In genomic region chr1:159941867-159942560, GRCh38 we compare ENCODE assay signal across 25 cellular contexts. TPM values are rescaled to one million over a fixed set of nuclear protein-coding genes. Genes with fewer than 3 reads are reported as not detected.
DNase-seq lines count a peak whose midpoint lies in the region; ATAC-seq and TF ChIP-seq lines count a peak whose summit lies in the region.
"Had no signal": no experiment of that assay in that cellular context is flagged by ENCODE, and none has a peak within 500 bp of the region (broad histone marks: within the 10 kb centered on the region; RNA-seq: fewer than 3 reads in every experiment).

No MANE protein-coding gene starts in this region.

- 75% methylated on average over 10 of the region's 10 CpGs for WGBS in hepatocyte (ENCODE audit: low lambda C conversion rate, missing lambda C conversion rate)
- WGBS in suprapubic skin: 68% methylated on average over 9 of the region's 10 CpGs

- no peaks in the 10 kb centered on the region for H3K9me2 ChIP-seq in hepatocyte (replicated peaks; ENCODE audit: insufficient read depth)

- H3K36me3 ChIP-seq in hepatocyte (replicated peaks; ENCODE audit: insufficient read depth, low read depth): no peaks in the 10 kb centered on the region
- H3K36me3 ChIP-seq in suprapubic skin: no peaks in the 10 kb centered on the region
- H3K36me3 ChIP-seq: HAP-1, tibial nerve had no signal

- H3K4me1 ChIP-seq in hepatocyte (ENCODE audit: insufficient read depth) (peaks cover 58% of the 10 kb centered on the region), suprapubic skin (peaks cover 95% of the 10 kb centered on the region)

- TF ChIP-seq CTCF in hepatocyte (IDR thresholded peaks at IDR 0.05; ENCODE audit: poor library complexity): no peak
- TF ChIP-seq CTCF in type B pancreatic cell (conservative IDR thresholded peaks at IDR 0.05): no peak
- no peak for TF ChIP-seq CTCF in suprapubic skin (IDR thresholded peaks at IDR 0.05)

- no peaks in the 10 kb centered on the region for H3K27me3 ChIP-seq in hepatocyte
- peaks cover 10% of the 10 kb centered on the region for H3K27me3 ChIP-seq in suprapubic skin

- H3K4me1 Mint-ChIP-seq in type B pancreatic cell (ENCODE audit: unreplicated experiment): peaks cover 74% of the 10 kb centered on the region

- TF ChIP-seq POLR2A in suprapubic skin (IDR thresholded peaks at IDR 0.05): no peak

- peaks cover 26% of the 10 kb centered on the region for H3K79me2 ChIP-seq in hepatocyte

- peak; percentile 54 for DNase-seq in activated effector memory CD4-positive, alpha-beta T cell treated with anti-CD3 and anti-CD28 coated beads, Interleukin-2, amount 50 U/mL, for 16 hours
- DNase-seq in activated effector memory CD4-positive, alpha-beta T cell treated with Interleukin-2 at 50 U/mL for 16 hours: no peak
- peak; percentile 92 for DNase-seq in NCI-H748 (lab: John Stamatoyannopoulos, UW; ENCODE audit: unreplicated experiment)
- no peak for DNase-seq in hepatocyte (ENCODE audit: low spot score)
- no peak for DNase-seq in type B pancreatic cell (ENCODE audit: extremely low spot score, unreplicated experiment)
- no peak for DNase-seq in suprapubic skin (ENCODE audit: low spot score in 2 of 2)
- DNase-seq in iPS-NIHi7 (ENCODE audit: extremely low spot score): no peak
- DNase-seq: activated CD4-positive, alpha-beta T cell treated with anti-CD3 and anti-CD28 coated beads, Interleukin-2, amount 10 ng/mL, durations not matched to agents 7 days and 5 days; activated CD8-positive, alpha-beta memory T cell treated with anti-CD3 and anti-CD28 coated beads, Interleukin-2, amount 50 U/mL, for 48 hours; activated naive CD4-positive, alpha-beta T cell treated with anti-CD3 and anti-CD28 coated beads for 36 hours; CD4-positive, alpha-beta T cell; NCI-H2227 treated with DMSO at 0.1 percent for 48 hours; nucleus accumbens; right cardiac atrium; SHP77; stimulated activated naive CD4-positive, alpha-beta T cell treated with Interleukin-2 at 50 U/mL for 16 hours; T-helper 1 cell had no signal

- peaks cover 10% of the 10 kb centered on the region for H3K36me3 Mint-ChIP-seq in type B pancreatic cell

- H3K4me3 ChIP-seq in hepatocyte (no peak overlapping the region), suprapubic skin (no peak overlapping the region)
- H3K4me3 ChIP-seq: HAP-1, K562, tibial nerve had no signal

- no peaks in the 10 kb centered on the region for H3K9me3 Mint-ChIP-seq in type B pancreatic cell
- H3K9me3 Mint-ChIP-seq: activated CD4-positive, alpha-beta T cell treated with anti-CD3 and anti-CD28 coated beads, Interleukin-2, amount 10 ng/mL, durations not matched to agents 7 days and 5 days; activated naive CD4-positive, alpha-beta T cell treated with anti-CD3 and anti-CD28 coated beads for 36 hours; CD4-positive, alpha-beta T cell; memory B cell had no signal

- H3K4me2 ChIP-seq in hepatocyte: peak overlapping the region; percentile 49

- peak overlapping the region; percentile 75 for H3K4me3 Mint-ChIP-seq in type B pancreatic cell
- H3K4me3 Mint-ChIP-seq: activated CD4-positive, alpha-beta T cell treated with anti-CD3 and anti-CD28 coated beads, Interleukin-2, amount 10 ng/mL, durations not matched to agents 7 days and 5 days; activated naive CD4-positive, alpha-beta T cell treated with anti-CD3 and anti-CD28 coated beads for 36 hours; CD4-positive, alpha-beta T cell; memory B cell had no signal

- H3K27me3 Mint-ChIP-seq in type B pancreatic cell: no peaks in the 10 kb centered on the region

- no peak overlapping the region for H3K27ac Mint-ChIP-seq in type B pancreatic cell
- H3K27ac Mint-ChIP-seq: activated CD4-positive, alpha-beta T cell treated with anti-CD3 and anti-CD28 coated beads, Interleukin-2, amount 10 ng/mL, durations not matched to agents 7 days and 5 days; activated naive CD4-positive, alpha-beta T cell treated with anti-CD3 and anti-CD28 coated beads for 36 hours; CD4-positive, alpha-beta T cell; memory B cell had no signal

- no peaks in the 10 kb centered on the region for H4K20me1 ChIP-seq in hepatocyte (ENCODE audit: insufficient read depth, poor library complexity, severe bottlenecking)

- TF ChIP-seq EP300 in suprapubic skin (IDR thresholded peaks at IDR 0.05): no peak

- no peaks in the 10 kb centered on the region for H3K9me3 ChIP-seq in hepatocyte (ENCODE audit: low read depth)
- no peaks in the 10 kb centered on the region for H3K9me3 ChIP-seq in suprapubic skin
- H3K9me3 ChIP-seq: HAP-1, tibial nerve had no signal

- H3K27ac ChIP-seq in hepatocyte: peak overlapping the region; percentile 92
- H3K27ac ChIP-seq in suprapubic skin: no peak overlapping the region
- H3K27ac ChIP-seq: tibial nerve had no signal

- no peak for ATAC-seq in GM21786 (IDR thresholded peaks at IDR 0.05; ENCODE audit: unreplicated experiment)
- ATAC-seq: K562, right cardiac atrium had no signal

- no peak overlapping the region for H2AFZ ChIP-seq in hepatocyte

RNA-seq across cellular contexts. Expression of gene IGSF9, which starts 3.4 kb away (rescaled TPM):
- total RNA-seq in hepatocyte: 5.3 and 8.2 TPM in 2 replicates
- 22.5 and 25.4 TPM in 2 replicates for polyA plus RNA-seq in hepatocyte
- total RNA-seq in type B pancreatic cell (ENCODE audit: low replicate concordance): 36.4 and 44.3 TPM in 2 replicates
- total RNA-seq in suprapubic skin: 10 to 100 TPM; 26.1 to 44.1 (median 28.4) TPM
- total RNA-seq: activated CD4-positive, alpha-beta T cell treated with anti-CD3 and anti-CD28 coated beads, Interleukin-2, amount 10 ng/mL, durations not matched to agents 7 days and 5 days; activated naive CD4-positive, alpha-beta T cell treated with anti-CD3 and anti-CD28 coated beads for 36 hours; CD4-positive, alpha-beta T cell; fibroblast of villous mesenchyme had no signal

RNA-seq across cellular contexts. Expression of gene SLAMF9, which starts 12.0 kb away (rescaled TPM):
- total RNA-seq in hepatocyte (not detected in 2 replicates), type B pancreatic cell (ENCODE audit: low replicate concordance) (not detected in 2 replicates), suprapubic skin (not detected)
- not detected in 2 replicates for polyA plus RNA-seq in hepatocyte
- total RNA-seq: activated CD4-positive, alpha-beta T cell treated with anti-CD3 and anti-CD28 coated beads, Interleukin-2, amount 10 ng/mL, durations not matched to agents 7 days and 5 days; activated naive CD4-positive, alpha-beta T cell treated with anti-CD3 and anti-CD28 coated beads for 36 hours; CD4-positive, alpha-beta T cell; Daoy; fibroblast of villous mesenchyme; K562; kidney epithelial cell; right cardiac atrium; tibial nerve had no signal
- polyA plus RNA-seq: right cardiac atrium had no signal

RNA-seq across cellular contexts. Expression of gene TAGLN2, which starts 16.7 kb away (rescaled TPM):
- total RNA-seq in hepatocyte (122 and 124 TPM in 2 replicates), type B pancreatic cell (ENCODE audit: low replicate concordance) (138 and 208 TPM in 2 replicates), suprapubic skin (100 to 1,000 TPM; 281 to 427 (median 338) TPM)
- polyA plus RNA-seq in hepatocyte: 284 and 292 TPM in 2 replicates

RNA-seq across cellular contexts. Expression of gene CFAP45, which starts 42.0 kb away (rescaled TPM):
- total RNA-seq in hepatocyte (0.43 TPM in 1 of 2 replicates, not detected in the other), type B pancreatic cell (ENCODE audit: low replicate concordance) (1.0 and 2.8 TPM in 2 replicates), suprapubic skin (1 to 10 TPM in 3 of 4 donors, under 1 TPM in 1; 0.78 to 2.1 (median 1.6) TPM)
- polyA plus RNA-seq in hepatocyte: not detected in 2 replicates

Comparison
In these comparisons a context has a peak if more than half of its experiments do, and no peak if none do; other contexts are left out.
1. DNase-seq: peak in activated effector memory CD4-positive, alpha-beta T cell treated with anti-CD3 and anti-CD28 coated beads, Interleukin-2, amount 50 U/mL, for 16 hours (single experiment) and NCI-H748 (single experiment); none in activated effector memory CD4-positive, alpha-beta T cell treated with Interleukin-2 at 50 U/mL for 16 hours (single experiment), hepatocyte (single experiment), type B pancreatic cell (single experiment), suprapubic skin (0 of 2) and iPS-NIHi7 (single experiment).